Comparison of ENCODE assay signal across 8 cellular contexts in the genomic region with DNA sequence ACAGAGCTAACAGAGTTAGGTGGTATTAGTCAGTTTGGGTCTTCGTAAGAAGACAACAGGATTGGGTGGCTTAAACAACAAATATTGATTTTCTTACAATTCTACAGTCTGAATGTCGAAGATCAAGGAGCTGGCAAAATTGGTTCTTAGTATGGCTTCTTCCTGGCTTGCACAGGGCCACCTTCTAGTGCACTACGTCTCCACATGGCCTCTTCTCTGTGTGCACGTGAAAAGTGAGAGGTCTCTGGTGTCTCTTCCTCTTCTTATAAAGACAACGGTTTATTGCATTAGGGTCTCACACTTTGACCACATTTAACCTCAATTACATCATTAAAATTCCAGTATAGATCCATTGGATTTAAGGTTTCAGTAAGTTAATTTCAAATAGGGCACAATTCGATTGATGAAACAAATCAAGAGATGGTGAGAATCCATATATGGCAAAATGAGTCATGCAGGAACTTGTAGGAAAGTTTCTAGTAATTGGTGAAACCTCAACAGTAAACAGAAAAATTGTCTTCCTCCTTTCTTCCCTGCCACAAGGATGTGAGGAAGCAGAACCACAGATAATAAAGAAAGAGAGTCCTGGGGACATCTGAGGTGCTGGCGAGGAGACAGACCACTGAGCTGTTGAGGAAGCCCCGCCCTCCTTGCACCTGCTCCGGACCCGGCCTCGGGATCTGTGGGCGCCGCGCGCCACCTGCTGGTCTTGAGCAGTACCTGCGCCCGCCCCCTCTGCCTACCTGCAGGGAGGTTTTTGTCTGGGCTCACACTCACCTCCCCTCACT.
A peak's percentile ranks its signal among the peaks of the same experiment; 100 is the strongest.
DNase-seq lines count a peak whose midpoint lies in the region; ATAC-seq and TF ChIP-seq lines count a peak whose summit lies in the region.

No MANE protein-coding gene starts in this region.

- H3K27me3 ChIP-seq in effector memory CD4-positive, alpha-beta T cell (replicated peaks; ENCODE audit: control insufficient read depth, insufficient read depth, low read length, poor library complexity, severe bottlenecking) = no peaks in the 10 kb centered on the region
- peaks cover 0 to 5% (median 0%) of the 10 kb centered on the region in 7 donors for H3K27me3 ChIP-seq in spleen (replicated peaks in 1 of 7)

- peak overlapping the region; percentile 35 for H3K27ac ChIP-seq in effector memory CD4-positive, alpha-beta T cell (ENCODE audit: insufficient read depth, low read length, poor library complexity, severe bottlenecking)
- H3K27ac ChIP-seq in spleen = no peak overlapping the region

- TF ChIP-seq CTCF in spleen (IDR thresholded peaks at IDR 0.05 in 8 of 11, conservative IDR thresholded peaks at IDR 0.05 in 3 of 11) = peak; percentile 39 to 88 (median 66)

- WGBS in spleen, 5 donors = 17 to 23% (median 19%) methylated on average over 15 to 17 of the region's 17 CpGs

- H3K36me3 ChIP-seq in effector memory CD4-positive, alpha-beta T cell (ENCODE audit: control insufficient read depth, insufficient read depth, low read length) = no peaks in the 10 kb centered on the region
- H3K36me3 ChIP-seq in spleen = no peaks in the 10 kb centered on the region

- H3K9me3 ChIP-seq in effector memory CD4-positive, alpha-beta T cell (ENCODE audit: control insufficient read depth, low read length) = no peaks in the 10 kb centered on the region
- H3K9me3 ChIP-seq in spleen = no peaks in the 10 kb centered on the region

- H3K4me3 ChIP-seq in effector memory CD4-positive, alpha-beta T cell (ENCODE audit: insufficient read depth, low read depth, low read length, poor library complexity, severe bottlenecking) = no peak overlapping the region
- H3K4me3 ChIP-seq in spleen = peak overlapping the region in 1 of 8 donors; percentile 45

- intact Hi-C loops in spleen (cut with DNase I; ENCODE audit: low total_unique reads) = no loop called here

- TF ChIP-seq POLR2A in spleen (IDR thresholded peaks at IDR 0.05) = no peak

- peaks cover 6% of the 10 kb centered on the region for H3K4me1 ChIP-seq in effector memory CD4-positive, alpha-beta T cell (ENCODE audit: control insufficient read depth, insufficient read depth, low read length, poor library complexity, severe bottlenecking)
- H3K4me1 ChIP-seq in spleen = peaks cover 0 to 17% (median 9%) of the 10 kb centered on the region in 6 donors

- ATAC-seq in GM21529 (IDR thresholded peaks at IDR 0.05; ENCODE audit: unreplicated experiment) (peak; percentile 76), GM21723 (IDR thresholded peaks at IDR 0.05; ENCODE audit: unreplicated experiment) (no peak)

- DNase-seq in Caki2 (ENCODE audit: low read depth) (peak; percentile 26), NCI-H1930 (lab: John Stamatoyannopoulos, UW) (peak; percentile 32 to 66), spleen (peak; percentile 94), NCI-H446 treated with DMSO at 0.1 percent for 48 hours (lab: John Stamatoyannopoulos, UW) (no peak)
- DNase-seq in activated CD4-positive, alpha-beta T cell treated with anti-CD3 and anti-CD28 coated beads for 4 hours = peak; percentile 78 to 80
- peak; percentile 52 to 69 (median 62) for DNase-seq in effector memory CD4-positive, alpha-beta T cell

- in situ Hi-C loops in Caki2 (cut with HindIII; ENCODE audit: low pct_unique_long_range_greater_than_20kb, low sequenced_read_pairs) = no loop called here
